In genomic region chr14:39265741-39266588, GRCh38 we compare ENCODE assay signal across 1 cellular context.
A peak's percentile ranks its signal among the peaks of the same experiment; 100 is the strongest.
TF ChIP-seq lines count a peak whose summit lies in the region.

No MANE protein-coding gene starts in this region.

TF ChIP-seq in HepG2, 621 proteins besides CTCF, POLR2A, EP300 and RAD21 (continued from another document):
- TF ChIP-seq ZEB1 (IDR thresholded peaks at IDR 0.05; ENCODE audit: insufficient replicate concordance, low read depth) (peak; percentile 100), MEF2D (CRISPR knock-in tag; IDR thresholded peaks at IDR 0.05) (no peak), ZNF652 (CRISPR knock-in tag; IDR thresholded peaks at IDR 0.05; ENCODE audit: borderline replicate concordance, low read depth) (peak; percentile 80; the same call in 1 of the 2 replicates), ZNF263 (CRISPR knock-in tag; IDR thresholded peaks at IDR 0.05) (0 out of 2 replicates have a peak, but pooled peaks have one; percentile 65), ZNF33B (CRISPR knock-in tag; IDR thresholded peaks at IDR 0.05) (0 out of 2 replicates have a peak, but pooled peaks have one; percentile 4), FOXJ3 (CRISPR knock-in tag; IDR thresholded peaks at IDR 0.05; ENCODE audit: borderline replicate concordance) (no peak), ZNF775 (CRISPR knock-in tag; IDR thresholded peaks at IDR 0.05; ENCODE audit: borderline replicate concordance) (0 out of 2 replicates have a peak, but pooled peaks have one; percentile 40), ZNF205 (CRISPR knock-in tag; IDR thresholded peaks at IDR 0.05) (peak; percentile 92), MATR3 (CRISPR knock-in tag; IDR thresholded peaks at IDR 0.05) (no peak), ZMAT3 (CRISPR knock-in tag; conservative IDR thresholded peaks at IDR 0.05) (no peak), TBX3 (IDR thresholded peaks at IDR 0.05; ENCODE audit: borderline replicate concordance) (0 out of 2 replicates have a peak, but pooled peaks have one; percentile 48), ZFP36 (IDR thresholded peaks at IDR 0.05; ENCODE audit: borderline replicate concordance, low read depth, low read length, partially characterized antibody) (no peak), FOSL2 (CRISPR knock-in tag; IDR thresholded peaks at IDR 0.05) (peak; percentile 86), ONECUT2 (CRISPR knock-in tag; IDR thresholded peaks at IDR 0.05) (peak; percentile 56; the same call in 1 of the 2 replicates), FOXK1 (CRISPR knock-in tag; IDR thresholded peaks at IDR 0.05; ENCODE audit: borderline replicate concordance, low read depth) (peak; percentile 75), MAFF (IDR thresholded peaks at IDR 0.05; ENCODE audit: low read depth, low read length) (peak; percentile 90), CREB1 (IDR thresholded peaks at IDR 0.05) (no peak), CREB1 (CRISPR knock-in tag; IDR thresholded peaks at IDR 0.05) (peak; percentile 36; the same call in 1 of the 2 replicates), TOE1 (CRISPR knock-in tag; IDR thresholded peaks at IDR 0.05) (peak; percentile 59), ZNF879 (CRISPR knock-in tag; IDR thresholded peaks at IDR 0.05) (0 out of 2 replicates have a peak, but pooled peaks have one; percentile 91), CREM (IDR thresholded peaks at IDR 0.05) (no peak; the same call in 1 of the 2 replicates), CREM (CRISPR knock-in tag; IDR thresholded peaks at IDR 0.05) (peak; percentile 2; the same call in 1 of the 2 replicates), ZNF607 (CRISPR knock-in tag; IDR thresholded peaks at IDR 0.05; ENCODE audit: borderline replicate concordance) (no peak), STAG1 (CRISPR knock-in tag; IDR thresholded peaks at IDR 0.05) (peak; percentile 36; the same call in 1 of the 2 replicates), GLI4 (CRISPR knock-in tag; IDR thresholded peaks at IDR 0.05; ENCODE audit: borderline replicate concordance) (0 out of 2 replicates have a peak, but pooled peaks have one; percentile 5)
- TF ChIP-seq, protein P1, sequence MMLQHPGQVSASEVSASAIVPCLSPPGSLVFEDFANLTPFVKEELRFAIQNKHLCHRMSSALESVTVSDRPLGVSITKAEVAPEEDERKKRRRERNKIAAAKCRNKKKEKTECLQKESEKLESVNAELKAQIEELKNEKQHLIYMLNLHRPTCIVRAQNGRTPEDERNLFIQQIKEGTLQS (CRISPR knock-in tag; IDR thresholded peaks at IDR 0.05), result peak; percentile 85; the same call in 1 of the 2 replicates
- TF ChIP-seq, protein P2, sequence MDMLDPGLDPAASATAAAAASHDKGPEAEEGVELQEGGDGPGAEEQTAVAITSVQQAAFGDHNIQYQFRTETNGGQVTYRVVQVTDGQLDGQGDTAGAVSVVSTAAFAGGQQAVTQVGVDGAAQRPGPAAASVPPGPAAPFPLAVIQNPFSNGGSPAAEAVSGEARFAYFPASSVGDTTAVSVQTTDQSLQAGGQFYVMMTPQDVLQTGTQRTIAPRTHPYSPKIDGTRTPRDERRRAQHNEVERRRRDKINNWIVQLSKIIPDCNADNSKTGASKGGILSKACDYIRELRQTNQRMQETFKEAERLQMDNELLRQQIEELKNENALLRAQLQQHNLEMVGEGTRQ (IDR thresholded peaks at IDR 0.05; ENCODE audit: low read depth, low read length), result peak; percentile 36
- TF ChIP-seq, protein P2 (CRISPR knock-in tag; IDR thresholded peaks at IDR 0.05; ENCODE audit: borderline replicate concordance), result no peak
- TF ChIP-seq, protein P3, sequence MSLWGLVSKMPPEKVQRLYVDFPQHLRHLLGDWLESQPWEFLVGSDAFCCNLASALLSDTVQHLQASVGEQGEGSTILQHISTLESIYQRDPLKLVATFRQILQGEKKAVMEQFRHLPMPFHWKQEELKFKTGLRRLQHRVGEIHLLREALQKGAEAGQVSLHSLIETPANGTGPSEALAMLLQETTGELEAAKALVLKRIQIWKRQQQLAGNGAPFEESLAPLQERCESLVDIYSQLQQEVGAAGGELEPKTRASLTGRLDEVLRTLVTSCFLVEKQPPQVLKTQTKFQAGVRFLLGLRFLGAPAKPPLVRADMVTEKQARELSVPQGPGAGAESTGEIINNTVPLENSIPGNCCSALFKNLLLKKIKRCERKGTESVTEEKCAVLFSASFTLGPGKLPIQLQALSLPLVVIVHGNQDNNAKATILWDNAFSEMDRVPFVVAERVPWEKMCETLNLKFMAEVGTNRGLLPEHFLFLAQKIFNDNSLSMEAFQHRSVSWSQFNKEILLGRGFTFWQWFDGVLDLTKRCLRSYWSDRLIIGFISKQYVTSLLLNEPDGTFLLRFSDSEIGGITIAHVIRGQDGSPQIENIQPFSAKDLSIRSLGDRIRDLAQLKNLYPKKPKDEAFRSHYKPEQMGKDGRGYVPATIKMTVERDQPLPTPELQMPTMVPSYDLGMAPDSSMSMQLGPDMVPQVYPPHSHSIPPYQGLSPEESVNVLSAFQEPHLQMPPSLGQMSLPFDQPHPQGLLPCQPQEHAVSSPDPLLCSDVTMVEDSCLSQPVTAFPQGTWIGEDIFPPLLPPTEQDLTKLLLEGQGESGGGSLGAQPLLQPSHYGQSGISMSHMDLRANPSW (CRISPR knock-in tag; IDR thresholded peaks at IDR 0.05; ENCODE audit: borderline replicate concordance), result peak; percentile 47; the same call in 1 of the 2 replicates
